Comparison of ENCODE assay signal across 11 cellular contexts in genomic region chr2:207121784-207122183, GRCh38. TPM values are rescaled to one million over a fixed set of nuclear protein-coding genes. Genes with fewer than 3 reads are reported as not detected.
DNase-seq lines count a peak whose midpoint lies in the region; ATAC-seq and TF ChIP-seq lines count a peak whose summit lies in the region.
"Had no signal": no experiment of that assay in that cellular context is flagged by ENCODE, and none has a peak within 500 bp of the region (broad histone marks: within the 10 kb centered on the region; RNA-seq: fewer than 3 reads in every experiment).

No MANE protein-coding gene starts in this region.

- H3K36me3 ChIP-seq in psoas muscle (ENCODE audit: insufficient read depth in 1 of 2, low read depth in 1 of 2): peaks cover 0 to 11% of the 10 kb centered on the region in 2 donors

- H3K27ac ChIP-seq in RWPE1 (no peak overlapping the region), psoas muscle (no peak overlapping the region), caudate nucleus (ENCODE audit: low read depth, low read length) (no peak overlapping the region)

- no peaks in the 10 kb centered on the region for H3K27me3 ChIP-seq in psoas muscle (ENCODE audit: insufficient read depth in 3 of 3, low read length in 2 of 3)

- ATAC-seq in psoas muscle: peak in 3 of 4 donors; percentile 59 to 63 (median 61)

- DNase-seq in EL (peak; percentile 90), RWPE1 (ENCODE audit: low spot score) (peak; percentile 54), fibroblast of mammary gland (ENCODE audit: low read depth) (peak; percentile 87), psoas muscle (peak; percentile 47 to 59), caudate nucleus (lab: John Stamatoyannopoulos, UW) (no peak), putamen (ENCODE audit: low spot score) (no peak), HUDEP-2 (lab: John Stamatoyannopoulos, UW; ENCODE audit: unreplicated experiment in 76 of 76) (no peak), COR-L47 (lab: John Stamatoyannopoulos, UW) (no peak)
- DNase-seq: activated CD4-positive, CD25-positive, alpha-beta regulatory T cell treated with anti-CD3 and anti-CD28 coated beads, Interleukin-2, amount 50 U/mL, for 72 hours; midbrain; NCI-H774 had no signal

- H3K4me3 ChIP-seq in fibroblast of mammary gland (ENCODE audit: control insufficient read depth, low read depth, low read length) (no peak overlapping the region), psoas muscle (no peak overlapping the region)

- no peaks in the 10 kb centered on the region for H3K9me3 ChIP-seq in psoas muscle

- CTCF ChIA-PET in RWPE1 (lab: Yijun Ruan, JAX): interaction anchor here (0.6 kb wide), 1 partner anchor 61 kb away, joined by 3 read pairs; no protein-coding TSS in a partner anchor

- TF ChIP-seq CTCF in RWPE1 (conservative IDR thresholded peaks at IDR 0.05; ENCODE audit: low read depth): no peak
- TF ChIP-seq CTCF in fibroblast of mammary gland (conservative IDR thresholded peaks at IDR 0.05; ENCODE audit: control insufficient read depth, insufficient read depth, low read depth, low read length): no peak
- no peak for TF ChIP-seq CTCF in psoas muscle (IDR thresholded peaks at IDR 0.05)

- intact Hi-C loops in psoas muscle (cut with DNase I): no loop called here

- H3K4me1 ChIP-seq in psoas muscle: peaks cover 10% of the 10 kb centered on the region

- 27 to 34% (median 30%) methylated on average over 1 of the region's 1 CpG for WGBS in psoas muscle, 3 donors

- POLR2A ChIA-PET in RWPE1 (lab: Yijun Ruan, JAX; ENCODE audit: low non-redundant PET): no interaction called here

RNA-seq across cellular contexts. Expression of gene KLF7, which starts 44.0 kb away (rescaled TPM):
- 10 to 100 TPM in 2 of 4 donors, 1 to 10 TPM in 2; 5.4 to 13.5 (median 11.1) TPM for total RNA-seq in psoas muscle
- polyA plus RNA-seq in psoas muscle: 1 to 10 TPM; 1.1 to 2.7 (median 2.4) TPM

Comparison
In these comparisons a context has a peak if more than half of its experiments do, and no peak if none do; other contexts are left out.
1. DNase-seq: peak in EL (single experiment), RWPE1 (single experiment), fibroblast of mammary gland (single experiment) and psoas muscle (2 of 2); none in caudate nucleus (0 of 61), putamen (single experiment), HUDEP-2 (0 of 76) and COR-L47 (single experiment).